In the genomic region with DNA sequence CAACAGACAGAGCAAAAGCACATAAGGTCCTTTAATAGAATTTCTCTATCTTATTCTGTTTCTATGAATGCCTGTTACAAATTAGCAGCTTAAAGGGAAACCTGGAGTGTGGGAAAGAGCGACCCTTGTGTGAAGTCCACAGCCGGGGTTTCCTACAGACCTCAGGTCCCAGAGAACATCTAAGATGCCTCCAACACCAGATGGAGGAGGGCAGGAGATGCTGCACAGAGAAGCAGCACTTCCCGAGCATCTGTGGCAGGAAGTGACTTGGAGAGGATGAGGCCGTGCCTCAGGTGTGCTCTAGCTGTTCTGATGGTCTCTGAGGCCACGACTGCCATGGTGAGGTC, we compare ENCODE assay signal across 11 cellular contexts. TPM values are rescaled to one million over a fixed set of nuclear protein-coding genes. Genes with fewer than 3 reads are reported as not detected.
DNase-seq lines count a peak whose midpoint lies in the region; ATAC-seq and TF ChIP-seq lines count a peak whose summit lies in the region.
"Had no signal": no experiment of that assay in that cellular context is flagged by ENCODE, and none has a peak within 500 bp of the region (broad histone marks: within the 10 kb centered on the region; RNA-seq: fewer than 3 reads in every experiment).

No MANE protein-coding gene starts in this region.

- H3K9me3 Mint-ChIP-seq in natural killer cell (peaks cover 0 to 3% of the 10 kb centered on the region in 2 donors), endothelial cell (ENCODE audit: unreplicated experiment) (no peaks in the 10 kb centered on the region)

- no peaks in the 10 kb centered on the region for H3K36me3 ChIP-seq in ACC112 (ENCODE audit: insufficient read depth, low read length)
- H3K36me3 ChIP-seq in KMS-11 (ENCODE audit: insufficient read depth) = no peaks in the 10 kb centered on the region

- H3K27me3 ChIP-seq in ACC112 (ENCODE audit: insufficient read depth, low read length) = no peaks in the 10 kb centered on the region
- no peaks in the 10 kb centered on the region for H3K27me3 ChIP-seq in KMS-11 (ENCODE audit: insufficient read depth, low read depth)
- H3K27me3 ChIP-seq: testis had no signal

- H3K4me1 Mint-ChIP-seq in natural killer cell = peaks cover 97 to 99% of the 10 kb centered on the region in 2 donors
- peaks cover 20% of the 10 kb centered on the region for H3K4me1 Mint-ChIP-seq in endothelial cell (ENCODE audit: unreplicated experiment)

- no peaks in the 10 kb centered on the region for H3K27me3 Mint-ChIP-seq in natural killer cell (ENCODE audit: low read depth in 2 of 2)
- peaks cover 17% of the 10 kb centered on the region for H3K27me3 Mint-ChIP-seq in endothelial cell (ENCODE audit: unreplicated experiment)

- H3K4me3 Mint-ChIP-seq in natural killer cell (peak overlapping the region; percentile 80), endothelial cell (ENCODE audit: unreplicated experiment) (no peak overlapping the region)

- H3K27ac Mint-ChIP-seq in natural killer cell (peak overlapping the region; percentile 97 to 100), endothelial cell (ENCODE audit: unreplicated experiment) (no peak overlapping the region)
- H3K27ac Mint-ChIP-seq: activated naive CD4-positive, alpha-beta T cell treated with anti-CD3 and anti-CD28 coated beads, Interleukin-2, amount 50 U/mL, for 72 hours had no signal

- no peak for DNase-seq in coronary artery (ENCODE audit: low spot score)
- DNase-seq in natural killer cell = no peak
- DNase-seq in HPDE6-E6E7 (ENCODE audit: extremely low spot score) = no peak
- DNase-seq in stimulated activated CD4-positive, alpha-beta T cell treated with anti-CD3 and anti-CD28 coated beads, Interleukin-4, amount 100 ng/mL, for 1 hour = no peak
- DNase-seq in NCI-H446 treated with DMSO at 0.1 percent for 48 hours (lab: John Stamatoyannopoulos, UW) = no peak
- DNase-seq in endothelial cell (ENCODE audit: low spot score) = no peak
- DNase-seq: NCI-H1417, testis had no signal

- peak overlapping the region; percentile 63; the same call in 1 of the 2 replicates for H3K9ac ChIP-seq in KMS-11

- intact Hi-C loops in natural killer cell (cut with micrococcal nuclease) = no loop called here

- H3K36me3 Mint-ChIP-seq in natural killer cell (no peaks in the 10 kb centered on the region), endothelial cell (ENCODE audit: low read depth, unreplicated experiment) (peaks cover 5% of the 10 kb centered on the region)

- H3K4me3 ChIP-seq in ACC112 (ENCODE audit: low read depth, low read length) (no peak overlapping the region), KMS-11 (IDR thresholded peaks at IDR 0.05; ENCODE audit: insufficient read depth, low read depth, low read length) (no peak overlapping the region), coronary artery (peak overlapping the region; percentile 21)
- H3K4me3 ChIP-seq: testis had no signal

- H3K4me1 ChIP-seq in ACC112 (ENCODE audit: control insufficient read depth, insufficient read depth, low read length, unreplicated experiment) (peaks cover 46% of the 10 kb centered on the region), KMS-11 (ENCODE audit: low read depth, poor library complexity, severe bottlenecking) (peaks cover 100% of the 10 kb centered on the region)

- H3K27ac ChIP-seq in ACC112 (ENCODE audit: low read depth, low read length) = 0 out of 2 replicates have a peak overlapping the region, but pooled peaks have one; percentile 1
- peak overlapping the region; percentile 88 for H3K27ac ChIP-seq in KMS-11
- H3K27ac ChIP-seq in coronary artery = peak overlapping the region; percentile 12 to 39
- H3K27ac ChIP-seq: testis had no signal

- TF ChIP-seq CTCF in KMS-11 (conservative IDR thresholded peaks at IDR 0.05; ENCODE audit: low read depth, low read length) (no peak), coronary artery (IDR thresholded peaks at IDR 0.05) (no peak), natural killer cell (IDR thresholded peaks at IDR 0.05) (no peak), endothelial cell (IDR thresholded peaks at IDR 0.05; ENCODE audit: unreplicated experiment) (no peak)

- peak overlapping the region; percentile 62 for H3K4me2 ChIP-seq in KMS-11

- H3K79me2 ChIP-seq in ACC112 (ENCODE audit: control insufficient read depth, insufficient read depth, low read length, unreplicated experiment) (no peaks in the 10 kb centered on the region), KMS-11 (ENCODE audit: insufficient read depth, low read depth) (no peaks in the 10 kb centered on the region)

- no peak overlapping the region for H2AFZ ChIP-seq in ACC112 (ENCODE audit: low read length, unreplicated experiment)
- H2AFZ ChIP-seq in KMS-11 (ENCODE audit: low read depth) = peak overlapping the region; percentile 19; the same call in 1 of the 2 replicates

- no peak for ATAC-seq in natural killer cell

- no peaks in the 10 kb centered on the region for H4K20me1 ChIP-seq in KMS-11 (ENCODE audit: insufficient read depth)

RNA-seq across cellular contexts. Expression of a gene that starts 26.8 kb away (rescaled TPM):
- 1,000 to 10,000 TPM; 1,190 to 1,513 (median 1,282) TPM for total RNA-seq in natural killer cell
- total RNA-seq in endothelial cell (ENCODE audit: unreplicated experiment) = 7.1 TPM

Comparison
In these comparisons a context has a peak if more than half of its experiments do, and no peak if none do; other contexts are left out.
1. H3K27ac ChIP-seq: peak in every context shown above with its lines; median percentile 88 in KMS-11; 26 in coronary artery; 1 in ACC112.
2. RNA of a gene that starts 26.8 kb away (total RNA-seq): 1,190 to 1,513 TPM in natural killer cell; 7.1 TPM in endothelial cell (single experiment); every median in the first group is over 100 times any median in the second.